24 cellular contexts compared by ENCODE assay signal in the genomic region with DNA sequence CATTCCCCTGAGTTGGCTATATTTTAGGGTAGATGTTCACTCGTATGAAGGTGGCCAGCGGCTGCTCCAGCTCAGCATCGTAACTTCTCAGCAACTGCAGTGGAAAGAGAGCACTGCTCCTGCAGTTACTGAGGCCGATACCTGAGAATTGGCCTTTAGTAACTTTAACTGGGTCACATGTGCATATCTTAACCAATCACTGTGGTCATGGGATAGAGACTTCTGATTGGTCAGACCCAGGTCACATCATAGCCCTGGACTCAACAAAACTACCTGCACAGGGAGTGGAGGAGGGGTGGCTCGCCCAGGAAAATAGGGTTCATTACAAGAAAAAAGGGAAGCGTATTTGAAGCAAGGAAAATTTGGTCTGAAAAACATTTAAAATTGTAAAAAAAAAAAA.
"Had no signal": no experiment of that assay in that cellular context is flagged by ENCODE, and none has a peak within 500 bp of the region (broad histone marks: within the 10 kb centered on the region; RNA-seq: fewer than 3 reads in every experiment).

No MANE protein-coding gene starts in this region.

- H3K4me3 Mint-ChIP-seq: immature natural killer cell; naive thymus-derived CD8-positive, alpha-beta T cell; stimulated activated naive B cell treated with anti-CD40 and anti-IgM and Interleukin-4, amounts not matched to agents 10 μg/mL and 1 μg/mL and 100 μg/mL, for 72 hours; stimulated activated naive CD8-positive, alpha-beta T cell treated with anti-CD3 and anti-CD28 coated beads, Interleukin-15, amount 100 ng/mL, for 72 hours had no signal

- H3K4me1 Mint-ChIP-seq: immature natural killer cell; naive thymus-derived CD8-positive, alpha-beta T cell; stimulated activated naive B cell treated with anti-CD40 and anti-IgM and Interleukin-4, amounts not matched to agents 10 μg/mL and 1 μg/mL and 100 μg/mL, for 72 hours; stimulated activated naive CD8-positive, alpha-beta T cell treated with anti-CD3 and anti-CD28 coated beads, Interleukin-15, amount 100 ng/mL, for 72 hours had no signal

- H3K36me3 Mint-ChIP-seq: immature natural killer cell; naive thymus-derived CD8-positive, alpha-beta T cell had no signal

- H3K9me3 ChIP-seq: esophagus squamous epithelium, lower lobe of right lung, ovary, right lobe of liver, suprapubic skin, transverse colon, upper lobe of right lung, vagina had no signal

- H3K27ac ChIP-seq: coronary artery, esophagus squamous epithelium, lower lobe of right lung, ovary, right lobe of liver, suprapubic skin, transverse colon, upper lobe of right lung, vagina had no signal

- H3K4me3 ChIP-seq: coronary artery, esophagus squamous epithelium, lower lobe of right lung, ovary, right lobe of liver, suprapubic skin, transverse colon, upper lobe of right lung, vagina had no signal

- H3K27me3 ChIP-seq: esophagus squamous epithelium, ovary, right lobe of liver, suprapubic skin, transverse colon, upper lobe of right lung, vagina had no signal

- H3K36me3 ChIP-seq: esophagus squamous epithelium, lower lobe of right lung, ovary, right lobe of liver, suprapubic skin, transverse colon, upper lobe of right lung, vagina had no signal

- H3K27me3 Mint-ChIP-seq: stimulated activated naive CD8-positive, alpha-beta T cell treated with anti-CD3 and anti-CD28 coated beads, Interleukin-15, amount 100 ng/mL, for 72 hours had no signal

- H3K9me3 Mint-ChIP-seq: immature natural killer cell; naive thymus-derived CD8-positive, alpha-beta T cell; stimulated activated naive CD8-positive, alpha-beta T cell treated with anti-CD3 and anti-CD28 coated beads, Interleukin-15, amount 100 ng/mL, for 72 hours had no signal

- DNase-seq: dermis blood vessel endothelial cell; effector memory CD4-positive, alpha-beta T cell; esophagus squamous epithelium; foreskin melanocyte; hypothalamus; immature natural killer cell; left ventricle myocardium superior; lower lobe of right lung; naive thymus-derived CD8-positive, alpha-beta T cell; occipital lobe; posterior cingulate gyrus; retina; right lobe of liver; small intestine; stimulated activated CD4-positive, alpha-beta T cell treated with anti-CD3 and anti-CD28 coated beads, Interleukin-15, amount 100 ng/mL, for 24 hours; stimulated activated CD4-positive, alpha-beta T cell treated with anti-CD3 and anti-CD28 coated beads, Interleukin-2, amount 100 ng/mL, for 48 hours; stimulated activated naive B cell treated with anti-CD40 and anti-IgM and Interleukin-4, amounts not matched to agents 10 μg/mL and 1 μg/mL and 100 μg/mL, for 72 hours; stimulated activated naive CD8-positive, alpha-beta T cell treated with anti-CD3 and anti-CD28 coated beads, Interleukin-15, amount 100 ng/mL, for 72 hours; transverse colon; upper lobe of right lung had no signal

- H3K27ac Mint-ChIP-seq: immature natural killer cell; naive thymus-derived CD8-positive, alpha-beta T cell; stimulated activated naive B cell treated with anti-CD40 and anti-IgM and Interleukin-4, amounts not matched to agents 10 μg/mL and 1 μg/mL and 100 μg/mL, for 72 hours; stimulated activated naive CD8-positive, alpha-beta T cell treated with anti-CD3 and anti-CD28 coated beads, Interleukin-15, amount 100 ng/mL, for 72 hours had no signal

- ATAC-seq: left ventricle myocardium superior; lower lobe of right lung; naive thymus-derived CD8-positive, alpha-beta T cell; right lobe of liver; stimulated activated naive B cell treated with anti-CD40 and anti-IgM and Interleukin-4, amounts not matched to agents 10 μg/mL and 1 μg/mL and 100 μg/mL, for 72 hours; stimulated activated naive CD8-positive, alpha-beta T cell treated with anti-CD3 and anti-CD28 coated beads, Interleukin-15, amount 100 ng/mL, for 72 hours; upper lobe of right lung had no signal

- H3K4me1 ChIP-seq: lower lobe of right lung, right lobe of liver, upper lobe of right lung had no signal
